In the genomic region with DNA sequence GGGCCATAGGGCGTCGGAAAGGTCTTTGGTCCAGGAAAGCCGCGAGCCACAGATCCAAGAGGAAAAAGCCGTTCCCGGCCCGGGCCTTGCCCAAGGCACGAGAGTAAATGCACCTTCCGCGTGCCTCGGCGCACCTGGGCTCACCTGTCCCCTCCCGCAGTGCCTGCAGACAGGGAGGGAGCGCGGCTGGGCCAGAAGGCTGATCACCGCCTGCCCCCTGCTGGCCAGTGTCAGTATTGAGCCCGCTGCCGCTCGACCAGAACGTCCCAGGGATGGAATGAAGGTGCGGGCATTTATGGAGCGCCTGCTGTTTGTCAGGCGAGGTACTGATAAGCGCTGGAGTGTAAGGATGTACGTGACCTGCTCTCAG, we compare ENCODE assay signal across 8 cellular contexts. TPM values are rescaled to one million over a fixed set of nuclear protein-coding genes. Genes with fewer than 3 reads are reported as not detected.
A peak's percentile ranks its signal among the peaks of the same experiment; 100 is the strongest.
DNase-seq lines count a peak whose midpoint lies in the region; ATAC-seq, FAIRE-seq and TF ChIP-seq lines count a peak whose summit lies in the region.

No MANE protein-coding gene starts in this region.

- H3K27ac ChIP-seq in endothelial cell of umbilical vein (ENCODE audit: insufficient read depth, low read depth, low read length) (no peak overlapping the region), mesodermal cell (ENCODE audit: low read depth, low read length, severe bottlenecking) (peak overlapping the region; percentile 72)

- WGBS in mesodermal cell (ENCODE audit: insufficient coverage in 2 of 2), 2 experiments: 4 to 5% methylated on average over 19 to 22 of the region's 25 CpGs

- TF ChIP-seq POLR2A in endothelial cell of umbilical vein (IDR thresholded peaks at IDR 0.05; ENCODE audit: low read depth, low read length): no peak

- dilution Hi-C loops in endothelial cell of umbilical vein (cut with MboI; ENCODE audit: extremely low pct_ligation_motif_present, low sequenced_read_pairs): no loop called here

- no peaks in the 10 kb centered on the region for H3K27me3 ChIP-seq in endothelial cell of umbilical vein (ENCODE audit: control insufficient read depth in 2 of 2, insufficient read depth in 2 of 2, low read length in 2 of 2)

- no peaks in the 10 kb centered on the region for H3K9me3 ChIP-seq in endothelial cell of umbilical vein (replicated peaks; ENCODE audit: control insufficient read depth, insufficient read depth, low read length)
- H3K9me3 ChIP-seq in mesodermal cell (ENCODE audit: control insufficient read depth, low read length): no peaks in the 10 kb centered on the region

- H3K9ac ChIP-seq in endothelial cell of umbilical vein (replicated peaks; ENCODE audit: extremely low read depth, insufficient read depth, low read length): peak overlapping the region; percentile 53

- no peaks in the 10 kb centered on the region for H3K36me3 ChIP-seq in endothelial cell of umbilical vein (ENCODE audit: control insufficient read depth in 2 of 2, extremely low read depth in 1 of 2, insufficient read depth in 2 of 2, low read length in 2 of 2)
- H3K36me3 ChIP-seq in mesodermal cell (ENCODE audit: control insufficient read depth, insufficient read depth, low read length): no peaks in the 10 kb centered on the region

- H3K4me3 ChIP-seq in endothelial cell of umbilical vein (replicated peaks in 1 of 3; ENCODE audit: insufficient read depth in 1 of 3, low read depth in 1 of 3, low read length in 3 of 3): peak overlapping the region; percentile 18 to 65 (median 20)
- H3K4me3 ChIP-seq in mesodermal cell (ENCODE audit: extremely low read depth, insufficient read depth, low read length, poor library complexity, severe bottlenecking): peak overlapping the region; percentile 47

- ATAC-seq in GM18867 (IDR thresholded peaks at IDR 0.05; ENCODE audit: unreplicated experiment): peak; percentile 62

- no peaks in the 10 kb centered on the region for H3K9me1 ChIP-seq in endothelial cell of umbilical vein (replicated peaks; ENCODE audit: control insufficient read depth, extremely low read depth, insufficient read depth, low read length)

- CTCF ChIA-PET in endothelial cell of umbilical vein (lab: Charles Lee): interaction anchor here (0.6 to 8.5 kb wide), 51 partner anchors 9 to 374 kb away, joined by 3 to 295 read pairs (median 4); partner anchors contain the start of gene ZHX3

- H4K20me1 ChIP-seq in endothelial cell of umbilical vein (replicated peaks; ENCODE audit: control insufficient read depth, extremely low read depth, insufficient read depth, low read length): no peaks in the 10 kb centered on the region

- H3K79me2 ChIP-seq in endothelial cell of umbilical vein (ENCODE audit: control insufficient read depth, insufficient read depth, low read length): no peaks in the 10 kb centered on the region

- peak overlapping the region; percentile 96 for H2AFZ ChIP-seq in endothelial cell of umbilical vein (ENCODE audit: low read depth, low read length)

- FAIRE-seq in HTR-8/SVneo (lab: Jason Lieb, UNC) (no peak), endothelial cell of umbilical vein (lab: Jason Lieb, UNC) (peak; percentile 88)

- peak; percentile 93 to 97 for TF ChIP-seq CTCF in endothelial cell of umbilical vein (IDR thresholded peaks at IDR 0.05; ENCODE audit: extremely low read depth in 1 of 2, insufficient read depth in 1 of 2, low read depth in 1 of 2, low read length in 2 of 2)

- H3K4me1 ChIP-seq in endothelial cell of umbilical vein (ENCODE audit: control insufficient read depth, extremely low read depth, insufficient read depth, low read length) (peaks cover 14% of the 10 kb centered on the region), mesodermal cell (ENCODE audit: control insufficient read depth, insufficient read depth, low read length, poor library complexity, severe bottlenecking) (peaks cover 11% of the 10 kb centered on the region)

- POLR2A ChIA-PET in endothelial cell of umbilical vein (lab: Charles Lee): interaction anchor here (0.7 to 1.8 kb wide), 2 partner anchors 10 to 169 kb away, joined by 3 to 5 read pairs; no protein-coding TSS in a partner anchor

- intact Hi-C loops in endothelial cell of umbilical vein (cut with micrococcal nuclease): loop anchor here (1.0 kb wide), 7 partner anchors 23 to 372 kb away; partner anchors contain the start of gene ZHX3

- H3K4me2 ChIP-seq in endothelial cell of umbilical vein (ENCODE audit: insufficient read depth, low read length): peak overlapping the region; percentile 92

- DNase-seq in 8988T: peak; percentile 72
- peak; percentile 92 for DNase-seq in HTR-8/SVneo (ENCODE audit: insufficient read length, low spot score)
- peak; percentile 55 for DNase-seq in NOMO-1 treated with DMSO at 0.1 percent for 48 hours (lab: John Stamatoyannopoulos, UW; ENCODE audit: unreplicated experiment)
- DNase-seq in activated CD8-positive, alpha-beta memory T cell treated with anti-CD3 and anti-CD28 coated beads, Interleukin-2, amount 50 U/mL, for 4 hours: peak; percentile 87
- DNase-seq in endothelial cell of umbilical vein (ENCODE audit: low read depth, low spot score): peak; percentile 62
- DNase-seq in stimulated activated CD8-positive, alpha-beta memory T cell treated with anti-CD3 and anti-CD28 coated beads, Interleukin-15, amount 100 ng/mL, for 24 hours (ENCODE audit: low read depth): peak; percentile 79

- BruUV-seq in endothelial cell of umbilical vein (replicated peaks; lab: Mats Ljungman, UMichigan): no TSS peak

TF ChIP-seq in endothelial cell of umbilical vein, 7 proteins besides CTCF, POLR2A, EP300 and RAD21:
- no peak for TF ChIP-seq FOS (IDR thresholded peaks at IDR 0.05; ENCODE audit: borderline replicate concordance, insufficient read depth, low read length)

RNA-seq across cellular contexts. Expression of gene LPIN3, which starts 0.7 kb away (rescaled TPM):
- 3.0 and 3.5 TPM in 2 replicates for total RNA-seq in endothelial cell of umbilical vein
- polyA plus RNA-seq in endothelial cell of umbilical vein: 2.1 and 2.5 TPM in 2 replicates
- polyA plus RNA-seq in endothelial cell of umbilical vein (2011; cell fraction: cytosol; rRNA removed): 1.3 and 1.6 TPM in 2 replicates
- 26.0 and 29.8 TPM in 2 replicates for polyA plus RNA-seq in endothelial cell of umbilical vein (2011; cell fraction: nucleus; rRNA removed)
- 1.7 and 3.2 TPM in 2 replicates for polyA plus RNA-seq in endothelial cell of umbilical vein (2012)
- 2.5 and 3.4 TPM in 2 replicates for polyA minus RNA-seq in endothelial cell of umbilical vein
- polyA minus RNA-seq in endothelial cell of umbilical vein (2011; cell fraction: cytosol; rRNA and poly(A)+ RNA removed): 1.3 TPM
- 2.9 and 4.3 TPM in 2 replicates for polyA minus RNA-seq in endothelial cell of umbilical vein (2011; cell fraction: nucleus; rRNA and poly(A)+ RNA removed)
- polyA plus RNA-seq in mesodermal cell (2013, experiment 1 of 2): 9.8 TPM
- polyA plus RNA-seq in mesodermal cell (2013, experiment 2 of 2): 8.1 TPM

RNA-seq across cellular contexts. Expression of gene ZHX3, which starts 22.4 kb away (rescaled TPM):
- total RNA-seq in endothelial cell of umbilical vein: 15.1 and 17.8 TPM in 2 replicates
- polyA plus RNA-seq in endothelial cell of umbilical vein: 6.5 and 7.4 TPM in 2 replicates
- 9.1 and 10.4 TPM in 2 replicates for polyA plus RNA-seq in endothelial cell of umbilical vein (2011; cell fraction: cytosol; rRNA removed)
- 19.0 and 20.1 TPM in 2 replicates for polyA plus RNA-seq in endothelial cell of umbilical vein (2011; cell fraction: nucleus; rRNA removed)
- polyA plus RNA-seq in endothelial cell of umbilical vein (2012): 9.4 and 9.7 TPM in 2 replicates
- 27.4 and 30.2 TPM in 2 replicates for polyA minus RNA-seq in endothelial cell of umbilical vein
- polyA minus RNA-seq in endothelial cell of umbilical vein (2011; cell fraction: cytosol; rRNA and poly(A)+ RNA removed): 8.8 TPM
- 19.5 and 19.7 TPM in 2 replicates for polyA minus RNA-seq in endothelial cell of umbilical vein (2011; cell fraction: nucleus; rRNA and poly(A)+ RNA removed)
- polyA plus RNA-seq in mesodermal cell (2013, experiment 1 of 2): 20.4 TPM
- 9.1 TPM for polyA plus RNA-seq in mesodermal cell (2013, experiment 2 of 2)

RNA-seq across cellular contexts. Expression of gene EMILIN3, which starts 26.7 kb away (rescaled TPM):
- 0.09 TPM in 1 of 2 replicates, not detected in the other for total RNA-seq in endothelial cell of umbilical vein
- polyA plus RNA-seq in endothelial cell of umbilical vein: 0.15 and 0.37 TPM in 2 replicates
- polyA plus RNA-seq in endothelial cell of umbilical vein (2011; cell fraction: cytosol; rRNA removed): 0.18 and 0.21 TPM in 2 replicates
- 0.11 and 0.27 TPM in 2 replicates for polyA plus RNA-seq in endothelial cell of umbilical vein (2011; cell fraction: nucleus; rRNA removed)
- polyA plus RNA-seq in endothelial cell of umbilical vein (2012): 0.09 and 0.18 TPM in 2 replicates
- 0.17 and 0.29 TPM in 2 replicates for polyA minus RNA-seq in endothelial cell of umbilical vein
- polyA minus RNA-seq in endothelial cell of umbilical vein (2011; cell fraction: cytosol; rRNA and poly(A)+ RNA removed): not detected
- polyA minus RNA-seq in endothelial cell of umbilical vein (2011; cell fraction: nucleus; rRNA and poly(A)+ RNA removed): not detected in 2 replicates
- polyA plus RNA-seq in mesodermal cell (2013, experiment 1 of 2): 1.8 TPM
- polyA plus RNA-seq in mesodermal cell (2013, experiment 2 of 2): 1.5 TPM
